In the genomic region with DNA sequence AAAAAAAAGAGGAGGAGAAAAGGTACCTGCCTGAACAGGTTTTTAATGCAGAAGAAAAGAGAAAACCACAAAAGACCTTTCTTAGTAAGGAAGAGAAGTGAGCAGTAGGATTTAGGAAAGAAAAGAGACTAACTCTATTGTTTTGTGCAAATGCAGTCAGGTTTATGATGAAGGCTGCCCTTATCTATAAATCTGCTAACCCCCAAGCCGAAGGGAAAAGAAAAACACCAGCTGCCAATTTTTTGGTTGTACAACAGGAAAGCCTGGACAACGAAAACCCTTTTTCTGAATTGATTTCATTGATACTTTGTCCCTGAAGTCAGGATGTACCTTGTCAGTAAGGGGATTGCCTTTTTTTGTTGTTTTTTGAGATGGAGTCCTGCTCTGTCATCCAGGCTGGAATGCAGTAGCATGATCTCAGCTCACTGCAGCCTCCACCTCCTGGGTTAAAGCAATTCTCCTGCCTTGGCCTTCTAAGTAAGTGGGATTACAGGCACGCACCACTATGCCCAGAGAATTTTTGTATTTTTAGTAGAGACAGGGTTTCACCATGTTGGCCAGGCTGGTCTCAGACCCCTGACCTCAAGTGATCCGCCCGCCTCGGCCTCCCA, we compare ENCODE assay signal across 23 cellular contexts. TPM values are rescaled to one million over a fixed set of nuclear protein-coding genes. Genes with fewer than 3 reads are reported as not detected.
A peak's percentile ranks its signal among the peaks of the same experiment; 100 is the strongest.
DNase-seq lines count a peak whose midpoint lies in the region; TF ChIP-seq lines count a peak whose summit lies in the region.
"Had no signal": no experiment of that assay in that cellular context is flagged by ENCODE, and none has a peak within 500 bp of the region (broad histone marks: within the 10 kb centered on the region; RNA-seq: fewer than 3 reads in every experiment).

No MANE protein-coding gene starts in this region.

- TF ChIP-seq CTCF in breast epithelium (IDR thresholded peaks at IDR 0.05) (no peak), MCF 10A (IDR thresholded peaks at IDR 0.05; ENCODE audit: unreplicated experiment) (no peak), dorsolateral prefrontal cortex (IDR thresholded peaks at IDR 0.05 in 54 of 56, conservative IDR thresholded peaks at IDR 0.05 in 2 of 56; ENCODE audit: low read depth in 1 of 56, partially characterized antibody in 56 of 56) (no peak)

- intact Hi-C loops in breast epithelium (cut with DNase I; ENCODE audit: low total_unique reads), result no loop called here
- intact Hi-C loops in MCF 10A (cut with micrococcal nuclease), result no loop called here
- intact Hi-C loops in dorsolateral prefrontal cortex (cut with DNase I), result no loop called here

- no peaks in the 10 kb centered on the region for H3K9me3 ChIP-seq in breast epithelium
- H3K9me3 ChIP-seq: SK-N-SH had no signal

- no TSS peak for BruUV-seq in MCF 10A (replicated peaks; lab: Mats Ljungman, UMichigan)

- H3K27ac Mint-ChIP-seq in MCF 10A (ENCODE audit: low read depth, unreplicated experiment), result no peak overlapping the region
- H3K27ac Mint-ChIP-seq: CD8-positive, alpha-beta T cell had no signal

- H3K9me3 Mint-ChIP-seq in MCF 10A (ENCODE audit: unreplicated experiment), result no peaks in the 10 kb centered on the region
- H3K9me3 Mint-ChIP-seq: CD8-positive, alpha-beta T cell had no signal

- CTCF ChIA-PET in MCF 10A (lab: Yijun Ruan, JAX), result interaction anchor here (0.6 to 2.2 kb wide), 3 partner anchors 13 to 50 kb away, joined by 3 to 9 read pairs (median 7); no protein-coding TSS in a partner anchor

- H3K36me3 Mint-ChIP-seq in MCF 10A (ENCODE audit: insufficient read depth, unreplicated experiment), result peaks cover 15% of the 10 kb centered on the region

- no peaks in the 10 kb centered on the region for H3K27me3 Mint-ChIP-seq in MCF 10A (ENCODE audit: insufficient read depth, unreplicated experiment)

- peaks cover 3% of the 10 kb centered on the region for H3K4me1 Mint-ChIP-seq in MCF 10A (ENCODE audit: insufficient read depth, unreplicated experiment)

- H3K27me3 ChIP-seq in breast epithelium (no peaks in the 10 kb centered on the region), dorsolateral prefrontal cortex (no peaks in the 10 kb centered on the region)

- POLR2A ChIA-PET in MCF 10A (lab: Yijun Ruan, JAX), result no interaction called here

- no peaks in the 10 kb centered on the region for H3K36me3 ChIP-seq in breast epithelium

- no peak overlapping the region for H3K4me3 ChIP-seq in breast epithelium
- H3K4me3 ChIP-seq in dorsolateral prefrontal cortex, result no peak overlapping the region

- peaks cover 0 to 4% of the 10 kb centered on the region in 2 donors for H3K4me1 ChIP-seq in breast epithelium

- no peak for DNase-seq in breast epithelium (ENCODE audit: low spot score in 2 of 2)
- no peak for DNase-seq in MCF 10A (ENCODE audit: unreplicated experiment)
- DNase-seq in islet precursor cell, result peak; percentile 53
- DNase-seq in SIG-M5 (lab: John Stamatoyannopoulos, UW), result no peak
- no peak for DNase-seq in dorsolateral prefrontal cortex
- DNase-seq in cerebellar cortex (ENCODE audit: low spot score), result no peak
- DNase-seq: AML-193; C1 segment of cervical spinal cord; CD8-positive, alpha-beta T cell; GDM1; GOT3; NCI-H1105; NCI-H146; NCI-H2029; NCI-H226; NCI-H524; NCI-H774; NK-92 treated with Interleukin-12 subunit alpha and Interleukin-12 subunit beta, amount 100 ng/mL, for 24 hours; SHP77 treated with DMSO at 0.1 percent for 48 hours; SK-N-SH had no signal

- no peak for TF ChIP-seq POLR2A in breast epithelium (IDR thresholded peaks at IDR 0.05)

- H3K4me3 Mint-ChIP-seq in MCF 10A (ENCODE audit: unreplicated experiment), result no peak overlapping the region
- H3K4me3 Mint-ChIP-seq: CD8-positive, alpha-beta T cell had no signal

- H3K27ac ChIP-seq in breast epithelium, result peak overlapping the region; percentile 11 to 40
- H3K27ac ChIP-seq in dorsolateral prefrontal cortex, result no peak overlapping the region
- H3K27ac ChIP-seq: HL-60, KMS-11, RWPE1 had no signal

RNA-seq across cellular contexts. Expression of a gene that starts 21.2 kb away (rescaled TPM):
- total RNA-seq in breast epithelium, result 10 to 100 TPM; 48.7 to 91.5 (median 69.2) TPM
- total RNA-seq in MCF 10A (2022), result 54.8 and 79.9 TPM in 2 replicates
- 10 to 100 TPM; 11.4 to 49.5 (median 26.7) TPM for total RNA-seq in dorsolateral prefrontal cortex

RNA-seq across cellular contexts. Expression of a gene that starts 28.9 kb away (rescaled TPM):
- total RNA-seq in breast epithelium, result 10 to 100 TPM; 28.8 to 55.2 (median 34.4) TPM
- 31.7 and 38.0 TPM in 2 replicates for total RNA-seq in MCF 10A (2022)
- total RNA-seq in dorsolateral prefrontal cortex, result 10 to 100 TPM; 15.0 to 46.9 (median 26.2) TPM

RNA-seq across cellular contexts. Expression of a gene that starts 41.2 kb away (rescaled TPM):
- total RNA-seq in breast epithelium (10 to 100 TPM in 2 of 3 donors, 1 to 10 TPM in 1; 3.2 to 11.1 (median 10.2) TPM), MCF 10A (2022) (5.8 and 7.0 TPM in 2 replicates), dorsolateral prefrontal cortex (1 to 10 TPM in 8 of 120 experiments, under 1 TPM in 50, not detected in 62; 0.23 to 2.5 (median 0.50) TPM)

RNA-seq across cellular contexts. Expression of a gene that starts 43.1 kb away (rescaled TPM):
- total RNA-seq in breast epithelium (10 to 100 TPM; 23.7 to 51.8 (median 40.7) TPM), MCF 10A (2022) (39.7 and 46.2 TPM in 2 replicates), dorsolateral prefrontal cortex (100 to 1,000 TPM in 5 of 120 experiments, 10 to 100 TPM in 115; 54.5 to 110 (median 77.3) TPM)

RNA-seq across cellular contexts. Expression of a gene that starts 59.6 kb away (rescaled TPM):
- total RNA-seq in breast epithelium (10 to 100 TPM; 11.0 to 31.0 (median 24.6) TPM), MCF 10A (2022) (9.9 and 18.3 TPM in 2 replicates), dorsolateral prefrontal cortex (10 to 100 TPM; 15.9 to 52.4 (median 26.4) TPM)

Comparison
In these comparisons a context has a peak if more than half of its experiments do, and no peak if none do; other contexts are left out.
1. H3K27ac ChIP-seq: peak in breast epithelium (2 of 2); none in dorsolateral prefrontal cortex (0 of 59).